ENCODE assay signal across 13 cellular contexts in genomic region chr1:235313931-235314678, GRCh38. TPM values are rescaled to one million over a fixed set of nuclear protein-coding genes. Genes with fewer than 3 reads are reported as not detected.
DNase-seq lines count a peak whose midpoint lies in the region; ATAC-seq, FAIRE-seq and TF ChIP-seq lines count a peak whose summit lies in the region.
"Had no signal": no experiment of that assay in that cellular context is flagged by ENCODE, and none has a peak within 500 bp of the region (broad histone marks: within the 10 kb centered on the region; RNA-seq: fewer than 3 reads in every experiment).

No MANE protein-coding gene starts in this region.

- H3K4me1 ChIP-seq in Loucy (ENCODE audit: insufficient read depth, low read length, poor library complexity, severe bottlenecking) (peaks cover 22% of the 10 kb centered on the region), mammary epithelial cell (ENCODE audit: insufficient read depth, low read length) (peaks cover 13% of the 10 kb centered on the region), tibial artery (peaks cover 0 to 42% (median 14%) of the 10 kb centered on the region in 4 donors)

- no peaks in the 10 kb centered on the region for H3K9me2 ChIP-seq in Loucy (replicated peaks; ENCODE audit: low read depth, low read length)

- dilution Hi-C loops in mammary epithelial cell (cut with HindIII; ENCODE audit: low sequenced_read_pairs), result loop anchor here (5.0 kb wide), 1 partner anchor 98 kb away; no protein-coding TSS in a partner anchor

- ATAC-seq in naive thymus-derived CD8-positive, alpha-beta T cell, result no peak
- no peak for ATAC-seq in Right ventricle myocardium superior (ENCODE audit: poor library complexity)
- ATAC-seq: stimulated activated naive B cell treated with anti-CD40 and anti-IgM and Interleukin-4, amounts not matched to agents 10 μg/mL and 1 μg/mL and 100 μg/mL, for 72 hours had no signal

- intact Hi-C loops in mammary epithelial cell (cut with micrococcal nuclease), result no loop called here
- intact Hi-C loops in tibial artery (cut with DNase I; ENCODE audit: low total_unique reads), result no loop called here
- intact Hi-C loops in Right ventricle myocardium superior (cut with DNase I), result no loop called here

- H4K20me1 ChIP-seq in Loucy (ENCODE audit: insufficient read depth, low read length, poor library complexity, severe bottlenecking) (peaks cover 85% of the 10 kb centered on the region), mammary epithelial cell (ENCODE audit: insufficient read depth, low read length) (no peaks in the 10 kb centered on the region)

- no peaks in the 10 kb centered on the region for H3K9me3 Mint-ChIP-seq in naive thymus-derived CD8-positive, alpha-beta T cell
- H3K9me3 Mint-ChIP-seq: stimulated activated naive B cell treated with anti-CD40 and anti-IgM and Interleukin-4, amounts not matched to agents 10 μg/mL and 1 μg/mL and 100 μg/mL, for 72 hours had no signal

- H3K4me2 ChIP-seq in Loucy (ENCODE audit: low read depth, low read length, poor library complexity, severe bottlenecking), result peak overlapping the region; percentile 45
- H3K4me2 ChIP-seq in mammary epithelial cell (ENCODE audit: insufficient read depth, low read depth, low read length), result peak overlapping the region; percentile 78

- no peaks in the 10 kb centered on the region for H3F3A ChIP-seq in Loucy (ENCODE audit: low read depth)

- WGBS in mammary epithelial cell (ENCODE audit: low coverage, missing lambda C conversion rate), result 68% methylated on average over 4 of the region's 4 CpGs

- peaks cover 35 to 76% (median 69%) of the 10 kb centered on the region in 4 donors for H3K4me1 Mint-ChIP-seq in naive thymus-derived CD8-positive, alpha-beta T cell

- no peaks in the 10 kb centered on the region for H3K27me3 ChIP-seq in Loucy (ENCODE audit: insufficient read depth, low read length, poor library complexity, severe bottlenecking)
- H3K27me3 ChIP-seq in mammary epithelial cell (ENCODE audit: insufficient read depth, low read length), result no peaks in the 10 kb centered on the region
- no peaks in the 10 kb centered on the region for H3K27me3 ChIP-seq in tibial artery
- H3K27me3 ChIP-seq: adrenal gland had no signal

- FAIRE-seq in D721Med (lab: Jason Lieb, UNC), result peak; percentile 44
- FAIRE-seq: endothelial cell of umbilical vein had no signal

- H3K27ac Mint-ChIP-seq in naive thymus-derived CD8-positive, alpha-beta T cell, result peak overlapping the region; percentile 14 to 87 (median 52)

- DNase-seq in D721Med (ENCODE audit: insufficient read length, low spot score), result no peak
- DNase-seq in mammary epithelial cell, result no peak
- no peak for DNase-seq in naive thymus-derived CD8-positive, alpha-beta T cell
- DNase-seq in RKO (ENCODE audit: low spot score), result no peak
- no peak for DNase-seq in HuH-7.5 (ENCODE audit: low spot score)
- DNase-seq in tibial artery, result no peak
- DNase-seq in Right ventricle myocardium superior, result no peak
- DNase-seq: activated CD4-positive, CD25-positive, alpha-beta regulatory T cell; adrenal gland; COR-L47; stimulated activated naive B cell treated with anti-CD40 and anti-IgM and Interleukin-4, amounts not matched to agents 10 μg/mL and 1 μg/mL and 100 μg/mL, for 72 hours had no signal

- CTCF ChIA-PET in mammary epithelial cell (lab: Charles Lee; ENCODE audit: low non-redundant PET), result interaction anchor here (0.6 kb wide), 1 partner anchor 223 kb away, joined by 4 read pairs; no protein-coding TSS in a partner anchor

- H3K36me3 Mint-ChIP-seq in naive thymus-derived CD8-positive, alpha-beta T cell, result peaks cover 0 to 33% (median 13%) of the 10 kb centered on the region in 3 donors

- H2AFZ ChIP-seq in Loucy (ENCODE audit: low read length), result no peak overlapping the region
- no peak overlapping the region for H2AFZ ChIP-seq in mammary epithelial cell (ENCODE audit: low read depth, low read length)

- in situ Hi-C loops in mammary epithelial cell (cut with MboI; ENCODE audit: low sequenced_read_pairs in 2 of 2), result no loop called here

- H3K9me3 ChIP-seq in Loucy (ENCODE audit: insufficient read depth, low read depth, low read length) (no peaks in the 10 kb centered on the region), mammary epithelial cell (replicated peaks; ENCODE audit: insufficient read depth, low read length) (no peaks in the 10 kb centered on the region), tibial artery (no peaks in the 10 kb centered on the region)
- H3K9me3 ChIP-seq: adrenal gland had no signal

- peaks cover 19% of the 10 kb centered on the region for H3K36me3 ChIP-seq in Loucy (ENCODE audit: insufficient read depth, low read length)
- H3K36me3 ChIP-seq in mammary epithelial cell (ENCODE audit: insufficient read depth, low read length), result peaks cover 4% of the 10 kb centered on the region
- peaks cover 6 to 13% (median 6%) of the 10 kb centered on the region in 3 donors for H3K36me3 ChIP-seq in tibial artery
- H3K36me3 ChIP-seq: adrenal gland had no signal

- H3K79me2 ChIP-seq in Loucy (ENCODE audit: insufficient read depth, low read length), result peaks cover 94% of the 10 kb centered on the region
- H3K79me2 ChIP-seq in mammary epithelial cell (ENCODE audit: insufficient read depth, low read length), result peaks cover 86% of the 10 kb centered on the region

- TF ChIP-seq CTCF in D721Med (IDR thresholded peaks at IDR 0.05; ENCODE audit: insufficient read depth, missing control alignments) (no peak), Loucy (conservative IDR thresholded peaks at IDR 0.05; ENCODE audit: low read length) (no peak), mammary epithelial cell (conservative IDR thresholded peaks at IDR 0.05 in 1 of 2, IDR thresholded peaks at IDR 0.05 in 1 of 2; ENCODE audit: extremely low read depth in 1 of 2, insufficient read depth in 1 of 2, low read depth in 1 of 2, low read length in 2 of 2) (no peak), tibial artery (IDR thresholded peaks at IDR 0.05) (no peak)

- no peaks in the 10 kb centered on the region for H3K27me3 Mint-ChIP-seq in naive thymus-derived CD8-positive, alpha-beta T cell
- H3K27me3 Mint-ChIP-seq: stimulated activated naive B cell treated with anti-CD40 and anti-IgM and Interleukin-4, amounts not matched to agents 10 μg/mL and 1 μg/mL and 100 μg/mL, for 72 hours had no signal

- H3K9ac ChIP-seq in Loucy (ENCODE audit: low read depth, low read length, poor library complexity, severe bottlenecking) (peak overlapping the region; percentile 35), mammary epithelial cell (ENCODE audit: insufficient read depth, low read length) (no peak overlapping the region)

- no peak overlapping the region for H3K27ac ChIP-seq in mammary epithelial cell (ENCODE audit: insufficient read depth, low read depth, low read length)
- no peak overlapping the region for H3K27ac ChIP-seq in tibial artery
- H3K27ac ChIP-seq: adrenal gland had no signal

- H3K4me3 Mint-ChIP-seq in naive thymus-derived CD8-positive, alpha-beta T cell, result peak overlapping the region; percentile 6 to 71 (median 60)
- H3K4me3 Mint-ChIP-seq: stimulated activated naive B cell treated with anti-CD40 and anti-IgM and Interleukin-4, amounts not matched to agents 10 μg/mL and 1 μg/mL and 100 μg/mL, for 72 hours had no signal

- no TSS peak for BruUV-seq in mammary epithelial cell (replicated peaks; lab: Mats Ljungman, UMichigan)

- POLR2A ChIA-PET in naive thymus-derived CD8-positive, alpha-beta T cell (lab: Charles Lee), result interaction anchor here (0.7 to 1.0 kb wide), 3 partner anchors 11 to 13 kb away, joined by 3 to 5 read pairs (median 3); partner anchors contain the start of genes ARID4B and GGPS1

- H3K4me3 ChIP-seq in Loucy (ENCODE audit: low read length, poor library complexity, severe bottlenecking) (no peak overlapping the region), mammary epithelial cell (replicated peaks in 1 of 3; ENCODE audit: insufficient read depth in 1 of 3, low read depth in 2 of 3, low read length in 3 of 3) (no peak overlapping the region), tibial artery (no peak overlapping the region)
- H3K4me3 ChIP-seq: adrenal gland had no signal

RNA-seq across cellular contexts. Expression of gene ARID4B, which starts 13.9 kb away (rescaled TPM):
- 10 to 100 TPM; 20.5 to 24.6 TPM for total RNA-seq in mammary epithelial cell
- 4.9 TPM for polyA plus RNA-seq in mammary epithelial cell
- polyA minus RNA-seq in mammary epithelial cell, result 121 TPM
- total RNA-seq in naive thymus-derived CD8-positive, alpha-beta T cell, result 100 to 1,000 TPM in 1 of 2 experiments, 10 to 100 TPM in 1; 92.2 to 105 TPM
- polyA plus RNA-seq in naive thymus-derived CD8-positive, alpha-beta T cell, result 10 to 100 TPM; 37.4 to 58.0 (median 52.8) TPM
- total RNA-seq in Right ventricle myocardium superior, result 14.8 TPM

RNA-seq across cellular contexts. Expression of gene GGPS1, which starts 14.3 kb away (rescaled TPM):
- 10 to 100 TPM; 35.8 to 37.9 TPM for total RNA-seq in mammary epithelial cell
- 18.0 TPM for polyA plus RNA-seq in mammary epithelial cell
- 37.6 TPM for polyA minus RNA-seq in mammary epithelial cell
- total RNA-seq in naive thymus-derived CD8-positive, alpha-beta T cell, result 10 to 100 TPM; 55.1 to 55.3 TPM
- 10 to 100 TPM; 43.7 to 69.4 (median 57.3) TPM for polyA plus RNA-seq in naive thymus-derived CD8-positive, alpha-beta T cell
- total RNA-seq in Right ventricle myocardium superior, result 31.4 TPM

RNA-seq across cellular contexts. Expression of gene TBCE, which starts 53.1 kb away (rescaled TPM):
- total RNA-seq in mammary epithelial cell (10 to 100 TPM; 15.8 to 19.4 TPM), Right ventricle myocardium superior (15.7 TPM)
- polyA plus RNA-seq in mammary epithelial cell, result 15.2 TPM
- 19.4 TPM for polyA minus RNA-seq in mammary epithelial cell
- total RNA-seq in naive thymus-derived CD8-positive, alpha-beta T cell, result 10 to 100 TPM; 21.9 to 29.5 TPM
- 10 to 100 TPM; 11.9 to 14.6 (median 12.6) TPM for polyA plus RNA-seq in naive thymus-derived CD8-positive, alpha-beta T cell
